ENCODE assay signal across 19 cellular contexts in genomic region chr11:113562981-113563461, GRCh38.
DNase-seq lines count a peak whose midpoint lies in the region; ATAC-seq and TF ChIP-seq lines count a peak whose summit lies in the region.
"Had no signal": no experiment of that assay in that cellular context is flagged by ENCODE, and none has a peak within 500 bp of the region (broad histone marks: within the 10 kb centered on the region; RNA-seq: fewer than 3 reads in every experiment).

No MANE protein-coding gene starts in this region.

- H3K4me1 ChIP-seq in prostate gland (replicated peaks): no peaks in the 10 kb centered on the region
- H3K4me1 ChIP-seq: BLaER1, upper lobe of right lung had no signal

- DNase-seq in NCI-H748 (lab: John Stamatoyannopoulos, UW; ENCODE audit: unreplicated experiment) (peak; percentile 7), NCI-H748 treated with DMSO at 0.1 percent for 48 hours (lab: John Stamatoyannopoulos, UW) (no peak), prostate gland (ENCODE audit: low spot score) (peak; percentile 16)
- DNase-seq in activated T-helper 2 cell treated with anti-CD3 and anti-CD28 coated beads, Interferon-gamma antibody, Interleukin-2, Interleukin-4, amounts not matched to agents 10 μg/mL and 5 μg/mL and 100 μg/mL, durations not matched to agents 14 hours and 24 hours and 36 hours (ENCODE audit: low spot score): peak; percentile 14
- DNase-seq in stimulated activated CD8-positive, alpha-beta memory T cell treated with anti-CD3 and anti-CD28 coated beads, Interleukin-4, amount 100 ng/mL, for 48 hours: no peak
- no peak for DNase-seq in naive thymus-derived CD8-positive, alpha-beta T cell
- DNase-seq: activated CD4-positive, alpha-beta T cell treated with anti-CD3 and anti-CD28 coated beads for 4 hours; activated naive CD8-positive, alpha-beta T cell treated with anti-CD3 and anti-CD28 coated beads for 36 hours; KG1; NCI-H2081 treated with DMSO at 0.1 percent for 48 hours; NCI-H510A; stimulated activated CD4-positive, alpha-beta T cell treated with anti-CD3 and anti-CD28 coated beads, Interleukin-1b, Interleukin-23, amount 100 ng/mL, for 48 hours; upper lobe of right lung had no signal

- no peaks in the 10 kb centered on the region for H3K36me3 ChIP-seq in prostate gland
- H3K36me3 ChIP-seq: BLaER1, upper lobe of right lung had no signal

- no peaks in the 10 kb centered on the region for H3K36me3 Mint-ChIP-seq in activated T-helper 2 cell treated with anti-CD3 and anti-CD28 coated beads, Interferon-gamma antibody, Interleukin-2, Interleukin-4, amounts not matched to agents 10 μg/mL and 5 μg/mL and 100 μg/mL, durations not matched to agents 14 hours and 24 hours and 36 hours (ENCODE audit: low read depth)
- no peaks in the 10 kb centered on the region for H3K36me3 Mint-ChIP-seq in naive thymus-derived CD8-positive, alpha-beta T cell
- H3K36me3 Mint-ChIP-seq: activated naive CD8-positive, alpha-beta T cell treated with anti-CD3 and anti-CD28 coated beads for 36 hours; memory B cell had no signal

- no peaks in the 10 kb centered on the region for H3K9me3 Mint-ChIP-seq in activated T-helper 2 cell treated with anti-CD3 and anti-CD28 coated beads, Interferon-gamma antibody, Interleukin-2, Interleukin-4, amounts not matched to agents 10 μg/mL and 5 μg/mL and 100 μg/mL, durations not matched to agents 14 hours and 24 hours and 36 hours
- H3K9me3 Mint-ChIP-seq in naive thymus-derived CD8-positive, alpha-beta T cell: no peaks in the 10 kb centered on the region
- H3K9me3 Mint-ChIP-seq: activated naive CD8-positive, alpha-beta T cell treated with anti-CD3 and anti-CD28 coated beads for 36 hours; memory B cell; nephron; stimulated activated naive CD8-positive, alpha-beta T cell treated with anti-CD3 and anti-CD28 coated beads, Interleukin-15, Interleukin-2, amounts not matched to agents 100 ng/mL and 50 ng/mL, for 24 hours had no signal

- TF ChIP-seq CTCF in prostate gland (IDR thresholded peaks at IDR 0.05): no peak

- no peak overlapping the region for H3K4me3 Mint-ChIP-seq in activated T-helper 2 cell treated with anti-CD3 and anti-CD28 coated beads, Interferon-gamma antibody, Interleukin-2, Interleukin-4, amounts not matched to agents 10 μg/mL and 5 μg/mL and 100 μg/mL, durations not matched to agents 14 hours and 24 hours and 36 hours (ENCODE audit: low read depth)
- H3K4me3 Mint-ChIP-seq in naive thymus-derived CD8-positive, alpha-beta T cell: no peak overlapping the region
- H3K4me3 Mint-ChIP-seq: activated naive CD8-positive, alpha-beta T cell treated with anti-CD3 and anti-CD28 coated beads for 36 hours; memory B cell; nephron; stimulated activated naive CD8-positive, alpha-beta T cell treated with anti-CD3 and anti-CD28 coated beads, Interleukin-15, Interleukin-2, amounts not matched to agents 100 ng/mL and 50 ng/mL, for 24 hours had no signal

- H3K27me3 ChIP-seq in prostate gland (replicated peaks; ENCODE audit: insufficient read depth): no peaks in the 10 kb centered on the region
- H3K27me3 ChIP-seq: BLaER1, upper lobe of right lung had no signal

- intact Hi-C loops in activated T-helper 2 cell treated with anti-CD3 and anti-CD28 coated beads, Interferon-gamma antibody, Interleukin-2, Interleukin-4, amounts not matched to agents 10 μg/mL and 5 μg/mL and 100 μg/mL, durations not matched to agents 14 hours and 24 hours and 36 hours (cut with micrococcal nuclease): loop anchor here (1.0 to 10.0 kb wide), 4 partner anchors 24 to 118 kb away; no protein-coding TSS in a partner anchor
- intact Hi-C loops in prostate gland (cut with DNase I): no loop called here

- TF ChIP-seq POLR2A in prostate gland (IDR thresholded peaks at IDR 0.05): no peak

- H3K9me3 ChIP-seq in prostate gland: no peaks in the 10 kb centered on the region
- H3K9me3 ChIP-seq: BLaER1, upper lobe of right lung had no signal

- peak overlapping the region; percentile 79 for H3K27ac Mint-ChIP-seq in activated T-helper 2 cell treated with anti-CD3 and anti-CD28 coated beads, Interferon-gamma antibody, Interleukin-2, Interleukin-4, amounts not matched to agents 10 μg/mL and 5 μg/mL and 100 μg/mL, durations not matched to agents 14 hours and 24 hours and 36 hours
- H3K27ac Mint-ChIP-seq in naive thymus-derived CD8-positive, alpha-beta T cell: no peak overlapping the region
- H3K27ac Mint-ChIP-seq: activated naive CD8-positive, alpha-beta T cell treated with anti-CD3 and anti-CD28 coated beads for 36 hours; memory B cell; nephron; stimulated activated naive CD8-positive, alpha-beta T cell treated with anti-CD3 and anti-CD28 coated beads, Interleukin-15, Interleukin-2, amounts not matched to agents 100 ng/mL and 50 ng/mL, for 24 hours had no signal

- H3K27me3 Mint-ChIP-seq in activated T-helper 2 cell treated with anti-CD3 and anti-CD28 coated beads, Interferon-gamma antibody, Interleukin-2, Interleukin-4, amounts not matched to agents 10 μg/mL and 5 μg/mL and 100 μg/mL, durations not matched to agents 14 hours and 24 hours and 36 hours (ENCODE audit: low read depth): no peaks in the 10 kb centered on the region
- H3K27me3 Mint-ChIP-seq in naive thymus-derived CD8-positive, alpha-beta T cell: peaks cover 5 to 36% (median 14%) of the 10 kb centered on the region in 5 donors

- ATAC-seq in HG02870 (IDR thresholded peaks at IDR 0.05; ENCODE audit: unreplicated experiment) (peak; percentile 75), HG03045 (IDR thresholded peaks at IDR 0.05; ENCODE audit: unreplicated experiment) (no peak)
- no peak for ATAC-seq in naive thymus-derived CD8-positive, alpha-beta T cell
- ATAC-seq: upper lobe of right lung had no signal

- WGBS in prostate gland: 38% methylated on average over 9 of the region's 9 CpGs

- H3K27ac ChIP-seq in prostate gland: no peak overlapping the region
- H3K27ac ChIP-seq: BLaER1, upper lobe of right lung had no signal

- peaks cover 28% of the 10 kb centered on the region for H3K4me1 Mint-ChIP-seq in activated T-helper 2 cell treated with anti-CD3 and anti-CD28 coated beads, Interferon-gamma antibody, Interleukin-2, Interleukin-4, amounts not matched to agents 10 μg/mL and 5 μg/mL and 100 μg/mL, durations not matched to agents 14 hours and 24 hours and 36 hours (ENCODE audit: low read depth)
- H3K4me1 Mint-ChIP-seq in naive thymus-derived CD8-positive, alpha-beta T cell: no peaks in the 10 kb centered on the region
- H3K4me1 Mint-ChIP-seq: activated naive CD8-positive, alpha-beta T cell treated with anti-CD3 and anti-CD28 coated beads for 36 hours had no signal

- POLR2A ChIA-PET in naive thymus-derived CD8-positive, alpha-beta T cell (lab: Charles Lee): no interaction called here

- H3K4me3 ChIP-seq in prostate gland: no peak overlapping the region
- H3K4me3 ChIP-seq: BLaER1, upper lobe of right lung had no signal

Comparison
In these comparisons a context has a peak if more than half of its experiments do, and no peak if none do; other contexts are left out.
1. DNase-seq: peak in NCI-H748 (single experiment), activated T-helper 2 cell treated with anti-CD3 and anti-CD28 coated beads, Interferon-gamma antibody, Interleukin-2, Interleukin-4, amounts not matched to agents 10 μg/mL and 5 μg/mL and 100 μg/mL, durations not matched to agents 14 hours and 24 hours and 36 hours (single experiment) and prostate gland (single experiment); none in NCI-H748 treated with DMSO at 0.1 percent for 48 hours (single experiment), stimulated activated CD8-positive, alpha-beta memory T cell treated with anti-CD3 and anti-CD28 coated beads, Interleukin-4, amount 100 ng/mL, for 48 hours (single experiment) and naive thymus-derived CD8-positive, alpha-beta T cell (0 of 10).